8 cellular contexts compared by ENCODE assay signal in the genomic region with DNA sequence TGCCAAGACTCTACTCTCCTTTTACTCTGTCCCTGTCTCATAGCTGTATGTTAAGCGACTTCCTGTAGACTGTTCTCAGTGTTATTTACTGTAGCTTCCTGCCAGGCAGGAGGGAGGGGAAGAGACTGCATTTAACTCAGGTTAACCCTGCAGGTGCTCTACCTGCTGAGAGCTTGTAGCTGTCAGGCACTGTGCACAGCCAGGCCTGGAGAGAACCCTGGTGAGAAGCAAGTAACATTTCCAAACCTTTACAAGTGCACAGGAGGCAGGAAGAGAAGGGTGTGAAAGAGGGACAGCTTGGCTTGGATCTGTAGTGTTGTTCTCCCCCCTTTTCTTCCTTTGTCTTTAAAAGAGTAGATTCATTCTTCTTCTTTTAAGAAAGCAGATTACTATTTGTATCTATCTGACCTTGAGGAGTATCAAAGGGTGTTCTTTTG.
DNase-seq lines count a peak whose midpoint lies in the region; ATAC-seq and TF ChIP-seq lines count a peak whose summit lies in the region.

No MANE protein-coding gene starts in this region.

- H3K9me3 ChIP-seq in endodermal cell (ENCODE audit: control insufficient read depth, low read length) (no peaks in the 10 kb centered on the region), transverse colon (no peaks in the 10 kb centered on the region)

- no peaks in the 10 kb centered on the region for H3K9me3 Mint-ChIP-seq in endodermal cell

- TF ChIP-seq EP300 in transverse colon (IDR thresholded peaks at IDR 0.05; ENCODE audit: low read depth): no peak

- 6% methylated on average over 1 of the region's 1 CpG; no CpG with 5 or more reads in 1 of the 2 experiments for WGBS in endodermal cell (ENCODE audit: insufficient coverage in 1 of 2, insufficient read length in 1 of 2), 2 experiments
- WGBS in transverse colon (ENCODE audit: low coverage in 1 of 2), 2 donors: 25 to 27% methylated on average over 1 of the region's 1 CpG

- H3K36me3 ChIP-seq in endodermal cell (ENCODE audit: control insufficient read depth, insufficient read depth, low read length) (no peaks in the 10 kb centered on the region), transverse colon (peaks cover 0 to 7% (median 1%) of the 10 kb centered on the region in 4 donors)

- in situ Hi-C loops in G401 (cut with HindIII; ENCODE audit: low sequenced_read_pairs) (no loop called here), transverse colon (cut with MboI; ENCODE audit: low pct_ligation_motif_present in 1 of 4, low pct_unique_long_range_greater_than_20kb in 1 of 4, low sequenced_read_pairs in 3 of 4) (no loop called here)

- no peak for TF ChIP-seq CTCF in endodermal cell (conservative IDR thresholded peaks at IDR 0.05)
- no peak for TF ChIP-seq CTCF in transverse colon (IDR thresholded peaks at IDR 0.05)

- H3K27ac Mint-ChIP-seq in endodermal cell: peak overlapping the region; percentile 83

- H3K27me3 ChIP-seq in endodermal cell (ENCODE audit: control insufficient read depth, insufficient read depth, low read length, poor library complexity, severe bottlenecking): no peaks in the 10 kb centered on the region
- no peaks in the 10 kb centered on the region for H3K27me3 ChIP-seq in transverse colon

- peak; percentile 49 for TF ChIP-seq POLR2A in transverse colon (IDR thresholded peaks at IDR 0.05)

- H3K4me3 Mint-ChIP-seq in endodermal cell: no peak overlapping the region

- DNase-seq in G401 (ENCODE audit: low spot score) (peak; percentile 22), NCI-H2029 (lab: John Stamatoyannopoulos, UW) (peak; percentile 40), endodermal cell (peak; percentile 83), transverse colon (peak; percentile 35), NCI-H2171 (lab: John Stamatoyannopoulos, UW) (no peak), NCI-H1930 (lab: John Stamatoyannopoulos, UW) (no peak), GF-D8 (lab: John Stamatoyannopoulos, UW) (no peak)

- intact Hi-C loops in transverse colon (cut with DNase I; ENCODE audit: low total_unique reads): no loop called here

- no peaks in the 10 kb centered on the region for H3K27me3 Mint-ChIP-seq in endodermal cell (ENCODE audit: insufficient read depth)

- H3K4me1 Mint-ChIP-seq in endodermal cell: peaks cover 46% of the 10 kb centered on the region

- no peak overlapping the region for H3K4me3 ChIP-seq in endodermal cell (ENCODE audit: low read length)
- no peak overlapping the region for H3K4me3 ChIP-seq in transverse colon

- H3K36me3 Mint-ChIP-seq in endodermal cell (ENCODE audit: low read depth): no peaks in the 10 kb centered on the region

- H3K9ac ChIP-seq in endodermal cell (ENCODE audit: extremely low read depth, low read length, poor library complexity, severe bottlenecking): no peak overlapping the region

- H3K27ac ChIP-seq in endodermal cell (ENCODE audit: low read depth, low read length) (no peak overlapping the region), transverse colon (peak overlapping the region; percentile 71 to 85 (median 78))

- ATAC-seq in GM21619 (IDR thresholded peaks at IDR 0.05; ENCODE audit: unreplicated experiment): peak; percentile 86

- H3K4me1 ChIP-seq in endodermal cell (ENCODE audit: control insufficient read depth, insufficient read depth, low read length): peaks cover 8% of the 10 kb centered on the region
- peaks cover 0 to 36% (median 16%) of the 10 kb centered on the region in 4 donors for H3K4me1 ChIP-seq in transverse colon

Comparison
In these comparisons a context has a peak if more than half of its experiments do, and no peak if none do; other contexts are left out.
1. DNase-seq: peak in G401 (single experiment), NCI-H2029 (single experiment), endodermal cell (single experiment) and transverse colon (single experiment); none in NCI-H2171 (single experiment), NCI-H1930 (0 of 2) and GF-D8 (single experiment).